Comparison of ENCODE assay signal across 1 cellular context in the genomic region with DNA sequence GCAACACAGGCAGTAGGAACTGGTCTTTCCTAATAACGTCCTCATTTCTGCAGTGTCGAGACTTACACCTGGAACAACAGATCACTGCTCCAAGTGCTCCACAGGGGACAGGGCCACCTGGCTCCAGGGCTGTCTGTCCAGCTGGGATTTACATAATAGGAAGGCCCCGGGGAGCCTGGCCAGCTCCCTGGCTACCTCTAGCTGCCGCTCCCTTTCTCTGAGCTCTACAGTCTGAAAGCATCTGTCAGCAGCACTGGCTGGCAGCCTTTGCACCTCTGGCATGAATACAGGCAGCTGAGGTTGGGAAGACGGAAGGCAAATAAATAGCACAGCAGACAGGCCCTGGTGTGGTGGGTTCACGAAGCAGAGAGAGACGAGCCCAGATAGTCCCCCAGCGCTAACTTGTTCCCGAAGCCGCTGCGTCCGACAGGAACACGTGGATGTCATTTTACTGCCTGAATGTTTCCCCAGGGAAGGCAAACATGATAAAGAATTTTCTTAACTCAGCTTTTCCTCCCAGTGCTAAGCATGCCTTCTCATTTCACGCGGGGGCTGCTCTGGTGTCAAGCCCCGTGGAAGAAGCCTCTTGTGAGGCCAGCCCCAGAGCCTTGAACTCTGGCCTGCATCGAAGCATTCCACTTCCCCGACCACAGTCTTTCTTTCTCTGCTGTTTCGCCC.
TF ChIP-seq lines count a peak whose summit lies in the region.

No MANE protein-coding gene starts in this region.

TF ChIP-seq in SK-N-SH treated with all-trans-retinoic acid at 6 μM for 48 hours, 23 proteins besides CTCF, POLR2A, EP300 and RAD21 (continued from another document):
- TF ChIP-seq, protein P1, sequence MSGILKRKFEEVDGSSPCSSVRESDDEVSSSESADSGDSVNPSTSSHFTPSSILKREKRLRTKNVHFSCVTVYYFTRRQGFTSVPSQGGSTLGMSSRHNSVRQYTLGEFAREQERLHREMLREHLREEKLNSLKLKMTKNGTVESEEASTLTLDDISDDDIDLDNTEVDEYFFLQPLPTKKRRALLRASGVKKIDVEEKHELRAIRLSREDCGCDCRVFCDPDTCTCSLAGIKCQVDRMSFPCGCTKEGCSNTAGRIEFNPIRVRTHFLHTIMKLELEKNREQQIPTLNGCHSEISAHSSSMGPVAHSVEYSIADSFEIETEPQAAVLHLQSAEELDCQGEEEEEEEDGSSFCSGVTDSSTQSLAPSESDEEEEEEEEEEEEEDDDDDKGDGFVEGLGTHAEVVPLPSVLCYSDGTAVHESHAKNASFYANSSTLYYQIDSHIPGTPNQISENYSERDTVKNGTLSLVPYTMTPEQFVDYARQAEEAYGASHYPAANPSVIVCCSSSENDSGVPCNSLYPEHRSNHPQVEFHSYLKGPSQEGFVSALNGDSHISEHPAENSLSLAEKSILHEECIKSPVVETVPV (CRISPR knock-in tag; IDR thresholded peaks at IDR 0.05): no peak
- TF ChIP-seq SNAI2 (CRISPR knock-in tag; IDR thresholded peaks at IDR 0.05): no peak
- TF ChIP-seq RARB (CRISPR knock-in tag; IDR thresholded peaks at IDR 0.05): no peak
